8 cellular contexts compared by ENCODE assay signal in genomic region chr6:29752451-29753308, GRCh38. TPM values are rescaled to one million over a fixed set of nuclear protein-coding genes. Genes with fewer than 3 reads are reported as not detected.
DNase-seq lines count a peak whose midpoint lies in the region; ATAC-seq, FAIRE-seq and TF ChIP-seq lines count a peak whose summit lies in the region.

No MANE protein-coding gene starts in this region.

- TF ChIP-seq POLR2A in tibial nerve (IDR thresholded peaks at IDR 0.05): peak; percentile 24 to 53

- 0 to 1% methylated on average over 64 of the region's 64 CpGs for WGBS in pancreas, 2 donors
- WGBS in tibial nerve, 2 donors: 0% methylated on average over 43 to 61 of the region's 64 CpGs

- peak; percentile 50 for ATAC-seq in GM23338
- peak; percentile 69 for ATAC-seq in activated naive CD8-positive, alpha-beta T cell treated with anti-CD3 and anti-CD28 coated beads, Interleukin-2, amount 10 ng/mL, durations not matched to agents 7 days and 5 days (ENCODE audit: low read depth)
- ATAC-seq in Right ventricle myocardium inferior: peak; percentile 87
- peak; percentile 83 to 93 (median 87) for ATAC-seq in pancreas

- H3K36me3 Mint-ChIP-seq in GM23338 (ENCODE audit: low read depth): no peaks in the 10 kb centered on the region
- peaks cover 12% of the 10 kb centered on the region for H3K36me3 Mint-ChIP-seq in activated naive CD8-positive, alpha-beta T cell treated with anti-CD3 and anti-CD28 coated beads, Interleukin-2, amount 10 ng/mL, durations not matched to agents 7 days and 5 days

- POLR2A ChIA-PET in activated naive CD8-positive, alpha-beta T cell treated with anti-CD3 and anti-CD28 coated beads, Interleukin-2, amount 10 ng/mL, durations not matched to agents 7 days and 5 days (lab: Charles Lee): interaction anchor here (0.5 to 2.9 kb wide), 6 partner anchors 15 to 461 kb away, joined by 3 to 8 read pairs (median 4); partner anchors contain the start of gene TRIM26

- H3K27me3 ChIP-seq in GM23338 (ENCODE audit: insufficient read depth) (peaks cover 62% of the 10 kb centered on the region), pancreas (no peaks in the 10 kb centered on the region), tibial nerve (no peaks in the 10 kb centered on the region)

- peaks cover 41% of the 10 kb centered on the region for H3K4me1 ChIP-seq in GM23338 (ENCODE audit: insufficient read depth)
- peaks cover 0 to 13% (median 0%) of the 10 kb centered on the region in 3 donors for H3K4me1 ChIP-seq in pancreas
- peaks cover 0 to 34% (median 18%) of the 10 kb centered on the region in 4 donors for H3K4me1 ChIP-seq in tibial nerve

- H3K4me2 ChIP-seq in GM23338: peak overlapping the region; percentile 88

- intact Hi-C loops in Right ventricle myocardium inferior (cut with DNase I) (loop anchor here (1.0 to 5.0 kb wide), 3 partner anchors 14 to 47 kb away; no protein-coding TSS in a partner anchor), pancreas (cut with DNase I) (no loop called here)

- peak; percentile 97 for DNase-seq in ELF-1 (ENCODE audit: low read depth, low spot score)
- DNase-seq in GM23338 (ENCODE audit: low spot score): peak; percentile 98
- peak; percentile 49 for DNase-seq in LNCaP clone FGC (ENCODE audit: low read depth)
- peak; percentile 88 for DNase-seq in SKM-1 (lab: John Stamatoyannopoulos, UW; ENCODE audit: unreplicated experiment)
- peak; percentile 87 for DNase-seq in activated naive CD8-positive, alpha-beta T cell treated with anti-CD3 and anti-CD28 coated beads, Interleukin-2, amount 10 ng/mL, durations not matched to agents 7 days and 5 days
- peak; percentile 96 for DNase-seq in Right ventricle myocardium inferior (ENCODE audit: missing footprints)
- peak; percentile 82 to 94 (median 88) for DNase-seq in pancreas
- DNase-seq in tibial nerve (ENCODE audit: low spot score in 2 of 2): peak; percentile 84 to 90

- no peak overlapping the region for H3K27ac Mint-ChIP-seq in GM23338
- H3K27ac Mint-ChIP-seq in activated naive CD8-positive, alpha-beta T cell treated with anti-CD3 and anti-CD28 coated beads, Interleukin-2, amount 10 ng/mL, durations not matched to agents 7 days and 5 days: peak overlapping the region; percentile 96

- peak overlapping the region; percentile 83; the same call in 1 of the 2 replicates for H2AFZ ChIP-seq in GM23338

- peaks cover 66% of the 10 kb centered on the region for H3K27me3 Mint-ChIP-seq in GM23338 (ENCODE audit: insufficient read depth, low read depth, poor library complexity)
- H3K27me3 Mint-ChIP-seq in activated naive CD8-positive, alpha-beta T cell treated with anti-CD3 and anti-CD28 coated beads, Interleukin-2, amount 10 ng/mL, durations not matched to agents 7 days and 5 days: no peaks in the 10 kb centered on the region

- peak; percentile 94 to 98 for TF ChIP-seq CTCF in GM23338 (conservative IDR thresholded peaks at IDR 0.05; ENCODE audit: low read depth in 2 of 2)
- TF ChIP-seq CTCF in LNCaP clone FGC (IDR thresholded peaks at IDR 0.05; ENCODE audit: control insufficient read depth, extremely low read depth, insufficient read depth): peak; percentile 96
- TF ChIP-seq CTCF in pancreas (IDR thresholded peaks at IDR 0.05): peak; percentile 74 to 89 (median 84)
- peak; percentile 95 to 99 (median 97) for TF ChIP-seq CTCF in tibial nerve (IDR thresholded peaks at IDR 0.05)

- H3K4me3 ChIP-seq in GM23338: peak overlapping the region; percentile 84
- H3K4me3 ChIP-seq in LNCaP clone FGC (ENCODE audit: low read depth, low read length): peak overlapping the region; percentile 55
- peak overlapping the region; percentile 44 to 70 (median 50) for H3K4me3 ChIP-seq in pancreas
- H3K4me3 ChIP-seq in tibial nerve: peak overlapping the region; percentile 54 to 80 (median 60)

- H3K9me3 ChIP-seq in pancreas: no peaks in the 10 kb centered on the region
- H3K9me3 ChIP-seq in tibial nerve: no peaks in the 10 kb centered on the region

- H3K4me3 Mint-ChIP-seq in GM23338: peak overlapping the region; percentile 85
- H3K4me3 Mint-ChIP-seq in activated naive CD8-positive, alpha-beta T cell treated with anti-CD3 and anti-CD28 coated beads, Interleukin-2, amount 10 ng/mL, durations not matched to agents 7 days and 5 days: peak overlapping the region; percentile 96

- peak in 1 of 2 donors; percentile 79 for TF ChIP-seq EP300 in tibial nerve (IDR thresholded peaks at IDR 0.05)

- peaks cover 8% of the 10 kb centered on the region for H3F3A ChIP-seq in GM23338 (replicated peaks; ENCODE audit: low read depth)

- H3K9me2 ChIP-seq in GM23338 (ENCODE audit: insufficient read depth): no peaks in the 10 kb centered on the region

- FAIRE-seq in pancreas (lab: Jason Lieb, UNC): no peak

- 0 out of 2 replicates have a peak, but pooled peaks cover 2% of the 10 kb centered on the region for H4K20me1 ChIP-seq in GM23338 (replicated peaks; ENCODE audit: insufficient read depth)

- H3K27ac ChIP-seq in GM23338 (ENCODE audit: low read depth): no peak overlapping the region
- peak overlapping the region; percentile 78 to 96 (median 88) for H3K27ac ChIP-seq in pancreas
- H3K27ac ChIP-seq in tibial nerve: peak overlapping the region; percentile 69 to 97 (median 89)

- peaks cover 3% of the 10 kb centered on the region; the same call in 2 of the 3 replicates for H3K9me3 Mint-ChIP-seq in GM23338
- no peaks in the 10 kb centered on the region for H3K9me3 Mint-ChIP-seq in activated naive CD8-positive, alpha-beta T cell treated with anti-CD3 and anti-CD28 coated beads, Interleukin-2, amount 10 ng/mL, durations not matched to agents 7 days and 5 days

- H3K36me3 ChIP-seq in GM23338 (ENCODE audit: insufficient read depth): no peaks in the 10 kb centered on the region
- H3K36me3 ChIP-seq in pancreas: no peaks in the 10 kb centered on the region
- H3K36me3 ChIP-seq in tibial nerve: no peaks in the 10 kb centered on the region

- H3K79me2 ChIP-seq in GM23338 (replicated peaks; ENCODE audit: insufficient read depth): no peaks in the 10 kb centered on the region

- H3K4me1 Mint-ChIP-seq in GM23338: peaks cover 42% of the 10 kb centered on the region
- peaks cover 45% of the 10 kb centered on the region for H3K4me1 Mint-ChIP-seq in activated naive CD8-positive, alpha-beta T cell treated with anti-CD3 and anti-CD28 coated beads, Interleukin-2, amount 10 ng/mL, durations not matched to agents 7 days and 5 days

TF ChIP-seq in GM23338, 12 proteins besides CTCF, POLR2A, EP300 and RAD21 (continues in another document):
- TF ChIP-seq, protein P1, sequence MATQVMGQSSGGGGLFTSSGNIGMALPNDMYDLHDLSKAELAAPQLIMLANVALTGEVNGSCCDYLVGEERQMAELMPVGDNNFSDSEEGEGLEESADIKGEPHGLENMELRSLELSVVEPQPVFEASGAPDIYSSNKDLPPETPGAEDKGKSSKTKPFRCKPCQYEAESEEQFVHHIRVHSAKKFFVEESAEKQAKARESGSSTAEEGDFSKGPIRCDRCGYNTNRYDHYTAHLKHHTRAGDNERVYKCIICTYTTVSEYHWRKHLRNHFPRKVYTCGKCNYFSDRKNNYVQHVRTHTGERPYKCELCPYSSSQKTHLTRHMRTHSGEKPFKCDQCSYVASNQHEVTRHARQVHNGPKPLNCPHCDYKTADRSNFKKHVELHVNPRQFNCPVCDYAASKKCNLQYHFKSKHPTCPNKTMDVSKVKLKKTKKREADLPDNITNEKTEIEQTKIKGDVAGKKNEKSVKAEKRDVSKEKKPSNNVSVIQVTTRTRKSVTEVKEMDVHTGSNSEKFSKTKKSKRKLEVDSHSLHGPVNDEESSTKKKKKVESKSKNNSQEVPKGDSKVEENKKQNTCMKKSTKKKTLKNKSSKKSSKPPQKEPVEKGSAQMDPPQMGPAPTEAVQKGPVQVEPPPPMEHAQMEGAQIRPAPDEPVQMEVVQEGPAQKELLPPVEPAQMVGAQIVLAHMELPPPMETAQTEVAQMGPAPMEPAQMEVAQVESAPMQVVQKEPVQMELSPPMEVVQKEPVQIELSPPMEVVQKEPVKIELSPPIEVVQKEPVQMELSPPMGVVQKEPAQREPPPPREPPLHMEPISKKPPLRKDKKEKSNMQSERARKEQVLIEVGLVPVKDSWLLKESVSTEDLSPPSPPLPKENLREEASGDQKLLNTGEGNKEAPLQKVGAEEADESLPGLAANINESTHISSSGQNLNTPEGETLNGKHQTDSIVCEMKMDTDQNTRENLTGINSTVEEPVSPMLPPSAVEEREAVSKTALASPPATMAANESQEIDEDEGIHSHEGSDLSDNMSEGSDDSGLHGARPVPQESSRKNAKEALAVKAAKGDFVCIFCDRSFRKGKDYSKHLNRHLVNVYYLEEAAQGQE (IDR thresholded peaks at IDR 0.05; ENCODE audit: unreplicated experiment): no peak
- TF ChIP-seq STAT1 (IDR thresholded peaks at IDR 0.05; ENCODE audit: unreplicated experiment): no peak
- peak; percentile 81 for TF ChIP-seq POLR2AphosphoS5 (IDR thresholded peaks at IDR 0.05; ENCODE audit: low read depth)
- peak; percentile 89 for TF ChIP-seq CREB1 (CRISPR knock-in tag; IDR thresholded peaks at IDR 0.05; ENCODE audit: low read depth)
- TF ChIP-seq JUNB (IDR thresholded peaks at IDR 0.05; ENCODE audit: unreplicated experiment): no peak
- no peak for TF ChIP-seq ZNF331 (CRISPR knock-in tag; IDR thresholded peaks at IDR 0.05; ENCODE audit: low read depth)
- TF ChIP-seq ZNF114 (CRISPR knock-in tag; IDR thresholded peaks at IDR 0.05): no peak

RNA-seq across cellular contexts. Expression of gene HLA-F, which starts 29.4 kb away (rescaled TPM):
- 4.4 and 4.8 TPM in 2 replicates for total RNA-seq in GM23338 (2014; rRNA removed; shearing (Covaris generic))
- 10.4 and 11.6 TPM in 2 replicates for polyA plus RNA-seq in GM23338 (2016; fragmentation: Nextera tagmentation; extraction: Ambion mirVana)
- total RNA-seq in activated naive CD8-positive, alpha-beta T cell treated with anti-CD3 and anti-CD28 coated beads, Interleukin-2, amount 10 ng/mL, durations not matched to agents 7 days and 5 days: 100 to 1,000 TPM; 502 to 534 TPM
- 32.6 TPM for total RNA-seq in Right ventricle myocardium inferior
- total RNA-seq in pancreas: 10 to 100 TPM in 4 of 6 donors, 1 to 10 TPM in 2; 6.1 to 33.8 (median 12.7) TPM
- 10 to 100 TPM; 30.1 to 72.6 TPM for polyA plus RNA-seq in pancreas
- total RNA-seq in tibial nerve: 100 to 1,000 TPM in 2 of 4 donors, 10 to 100 TPM in 2; 63.0 to 117 (median 101) TPM

Comparison
In these comparisons a context has a peak if more than half of its experiments do, and no peak if none do; other contexts are left out.
1. RNA of gene HLA-F, which starts 29.4 kb away (total RNA-seq): 502 to 534 TPM in activated naive CD8-positive, alpha-beta T cell treated with anti-CD3 and anti-CD28 coated beads, Interleukin-2, amount 10 ng/mL, durations not matched to agents 7 days and 5 days; 63.0 to 117 TPM in tibial nerve, 32.6 TPM in Right ventricle myocardium inferior (single experiment), 6.1 to 33.8 TPM in pancreas and 4.4 to 4.8 TPM in GM23338; every median in the first group is over 4 times any median in the second.
2. Peak in every context shown above with its lines, with median percentiles within 50 percentile points of each other: DNase-seq, ATAC-seq, H3K4me3 ChIP-seq and CTCF ChIP-seq.